ENCODE assay signal across 8 cellular contexts in genomic region chr1:26110731-26111529, GRCh38. TPM values are rescaled to one million over a fixed set of nuclear protein-coding genes. Genes with fewer than 3 reads are reported as not detected.
DNase-seq lines count a peak whose midpoint lies in the region; ATAC-seq and TF ChIP-seq lines count a peak whose summit lies in the region.

No MANE protein-coding gene starts in this region.

- H3K4me3 ChIP-seq in GM23338 (peak overlapping the region; percentile 98), Loucy (ENCODE audit: low read length, poor library complexity, severe bottlenecking) (peak overlapping the region; percentile 85), SU-DHL-6 (ENCODE audit: insufficient read depth, low read length, poor library complexity, severe bottlenecking) (peak overlapping the region; percentile 97), urinary bladder (ENCODE audit: low read depth, low read length) (peak overlapping the region; percentile 85)

- H3K9me3 ChIP-seq in Loucy (ENCODE audit: insufficient read depth, low read depth, low read length) (no peaks in the 10 kb centered on the region), SU-DHL-6 (ENCODE audit: insufficient read depth, low read length) (no peaks in the 10 kb centered on the region)

- ATAC-seq in GM23338 (peak; percentile 66), left cardiac atrium (peak; percentile 64 to 75)
- ATAC-seq in activated naive CD8-positive, alpha-beta T cell treated with anti-CD3 and anti-CD28 coated beads, Interleukin-2, amount 50 U/mL, for 24 hours, result peak; percentile 48

- H3K27me3 ChIP-seq in GM23338 (ENCODE audit: insufficient read depth), result peaks cover 16% of the 10 kb centered on the region
- no peaks in the 10 kb centered on the region for H3K27me3 ChIP-seq in Loucy (ENCODE audit: insufficient read depth, low read length, poor library complexity, severe bottlenecking)
- no peaks in the 10 kb centered on the region for H3K27me3 ChIP-seq in SU-DHL-6 (ENCODE audit: low read length)

- no peaks in the 10 kb centered on the region; the same call in 1 of the 2 replicates for H3K79me2 ChIP-seq in GM23338 (replicated peaks; ENCODE audit: insufficient read depth)
- H3K79me2 ChIP-seq in Loucy (ENCODE audit: insufficient read depth, low read length), result peaks cover 54% of the 10 kb centered on the region
- peaks cover 29% of the 10 kb centered on the region for H3K79me2 ChIP-seq in SU-DHL-6 (ENCODE audit: insufficient read depth, low read length)

- intact Hi-C loops in left cardiac atrium (cut with DNase I), result loop anchor here in 1 of 2 donors (10.0 kb wide), 1 partner anchor 124 kb away; the partner anchor contains the start of gene CEP85
- intact Hi-C loops in posterior vena cava (cut with DNase I), result no loop called here

- peak overlapping the region; percentile 89 for H3K9ac ChIP-seq in Loucy (ENCODE audit: low read depth, low read length, poor library complexity, severe bottlenecking)
- H3K9ac ChIP-seq in SU-DHL-6 (ENCODE audit: low read length), result peak overlapping the region; percentile 97

- DNase-seq in GDM1 (lab: John Stamatoyannopoulos, UW), result peak; percentile 59
- peak; percentile 87 for DNase-seq in GM23338 (ENCODE audit: low spot score)
- peak; percentile 74 for DNase-seq in activated naive CD8-positive, alpha-beta T cell treated with anti-CD3 and anti-CD28 coated beads, Interleukin-2, amount 50 U/mL, for 24 hours
- peak; percentile 84 for DNase-seq in left cardiac atrium
- peak; percentile 94 for DNase-seq in posterior vena cava (ENCODE audit: low spot score)

- peak overlapping the region; percentile 55; the same call in 1 of the 2 replicates for H3K27ac ChIP-seq in GM23338 (ENCODE audit: low read depth)
- peak overlapping the region; percentile 77 for H3K27ac ChIP-seq in SU-DHL-6 (ENCODE audit: low read depth, low read length)
- H3K27ac ChIP-seq in urinary bladder (ENCODE audit: low read depth), result peak overlapping the region; percentile 88

- H3K4me1 Mint-ChIP-seq in GM23338, result peaks cover 18% of the 10 kb centered on the region
- peaks cover 23% of the 10 kb centered on the region for H3K4me1 Mint-ChIP-seq in activated naive CD8-positive, alpha-beta T cell treated with anti-CD3 and anti-CD28 coated beads, Interleukin-2, amount 50 U/mL, for 24 hours

- H3K36me3 Mint-ChIP-seq in GM23338 (ENCODE audit: low read depth), result peaks cover 4% of the 10 kb centered on the region
- H3K36me3 Mint-ChIP-seq in activated naive CD8-positive, alpha-beta T cell treated with anti-CD3 and anti-CD28 coated beads, Interleukin-2, amount 50 U/mL, for 24 hours (ENCODE audit: low read depth), result peaks cover 7% of the 10 kb centered on the region

- H3K4me2 ChIP-seq in GM23338 (peak overlapping the region; percentile 89), Loucy (ENCODE audit: low read depth, low read length, poor library complexity, severe bottlenecking) (peak overlapping the region; percentile 87), SU-DHL-6 (ENCODE audit: low read depth, low read length, poor library complexity, severe bottlenecking) (peak overlapping the region; percentile 86)

- peak overlapping the region; percentile 90 for H2AFZ ChIP-seq in GM23338
- peak overlapping the region; percentile 84 for H2AFZ ChIP-seq in Loucy (ENCODE audit: low read length)
- H2AFZ ChIP-seq in SU-DHL-6 (ENCODE audit: low read depth, low read length, severe bottlenecking), result peak overlapping the region; percentile 98

- H3K9me3 Mint-ChIP-seq in GM23338, result no peaks in the 10 kb centered on the region; the same call in 2 of the 3 replicates
- no peaks in the 10 kb centered on the region for H3K9me3 Mint-ChIP-seq in activated naive CD8-positive, alpha-beta T cell treated with anti-CD3 and anti-CD28 coated beads, Interleukin-2, amount 50 U/mL, for 24 hours

- H3K27me3 Mint-ChIP-seq in GM23338 (ENCODE audit: insufficient read depth, low read depth, poor library complexity), result peaks cover 9% of the 10 kb centered on the region
- no peaks in the 10 kb centered on the region for H3K27me3 Mint-ChIP-seq in activated naive CD8-positive, alpha-beta T cell treated with anti-CD3 and anti-CD28 coated beads, Interleukin-2, amount 50 U/mL, for 24 hours

- no peaks in the 10 kb centered on the region for H3K9me2 ChIP-seq in GM23338 (ENCODE audit: insufficient read depth)
- no peaks in the 10 kb centered on the region for H3K9me2 ChIP-seq in Loucy (replicated peaks; ENCODE audit: low read depth, low read length)
- H3K9me2 ChIP-seq in SU-DHL-6 (replicated peaks; ENCODE audit: insufficient read depth, low read length), result no peaks in the 10 kb centered on the region

- under 1% methylated on average over 85 of the region's 85 CpGs for WGBS in urinary bladder

- H3K27ac Mint-ChIP-seq in GM23338, result peak overlapping the region; percentile 57
- H3K27ac Mint-ChIP-seq in activated naive CD8-positive, alpha-beta T cell treated with anti-CD3 and anti-CD28 coated beads, Interleukin-2, amount 50 U/mL, for 24 hours, result peak overlapping the region; percentile 68

- 0 out of 2 replicates have a peak, but pooled peaks cover 4% of the 10 kb centered on the region for H3F3A ChIP-seq in GM23338 (replicated peaks; ENCODE audit: low read depth)
- H3F3A ChIP-seq in Loucy (ENCODE audit: low read depth), result no peaks in the 10 kb centered on the region
- peaks cover 10% of the 10 kb centered on the region; the same call in 1 of the 2 replicates for H3F3A ChIP-seq in SU-DHL-6 (ENCODE audit: insufficient read depth)

- H3K36me3 ChIP-seq in GM23338 (ENCODE audit: insufficient read depth) (no peaks in the 10 kb centered on the region), Loucy (ENCODE audit: insufficient read depth, low read length) (peaks cover 10% of the 10 kb centered on the region; the same call in 1 of the 2 replicates), SU-DHL-6 (ENCODE audit: low read length) (no peaks in the 10 kb centered on the region; the same call in 1 of the 2 replicates), urinary bladder (ENCODE audit: insufficient read depth) (no peaks in the 10 kb centered on the region)

- TF ChIP-seq CTCF in GM23338 (conservative IDR thresholded peaks at IDR 0.05; ENCODE audit: low read depth in 2 of 2) (no peak), Loucy (conservative IDR thresholded peaks at IDR 0.05; ENCODE audit: low read length) (no peak), SU-DHL-6 (IDR thresholded peaks at IDR 0.05; ENCODE audit: insufficient read depth, low read length, poor library complexity, severe bottlenecking) (no peak)

- H4K20me1 ChIP-seq in GM23338 (replicated peaks; ENCODE audit: insufficient read depth) (0 out of 2 replicates have a peak, but pooled peaks cover 7% of the 10 kb centered on the region), Loucy (ENCODE audit: insufficient read depth, low read length, poor library complexity, severe bottlenecking) (peaks cover 9% of the 10 kb centered on the region), SU-DHL-6 (ENCODE audit: low read depth, low read length) (no peaks in the 10 kb centered on the region)

- H3K4me3 Mint-ChIP-seq in GM23338, result peak overlapping the region; percentile 88
- H3K4me3 Mint-ChIP-seq in activated naive CD8-positive, alpha-beta T cell treated with anti-CD3 and anti-CD28 coated beads, Interleukin-2, amount 50 U/mL, for 24 hours, result peak overlapping the region; percentile 85

- peaks cover 17% of the 10 kb centered on the region for H3K4me1 ChIP-seq in GM23338 (ENCODE audit: insufficient read depth)
- peaks cover 31% of the 10 kb centered on the region for H3K4me1 ChIP-seq in Loucy (ENCODE audit: insufficient read depth, low read length, poor library complexity, severe bottlenecking)
- H3K4me1 ChIP-seq in urinary bladder (ENCODE audit: insufficient read depth), result peaks cover 2% of the 10 kb centered on the region

TF ChIP-seq in GM23338, 12 proteins besides CTCF, POLR2A, EP300 and RAD21:
- TF ChIP-seq POLR2AphosphoS5 (IDR thresholded peaks at IDR 0.05; ENCODE audit: low read depth) (peak; percentile 47; the same call in 1 of the 2 replicates), ZNF114 (CRISPR knock-in tag; IDR thresholded peaks at IDR 0.05) (no peak), STAT1 (IDR thresholded peaks at IDR 0.05; ENCODE audit: unreplicated experiment) (no peak)

RNA-seq across cellular contexts. Expression of gene PDIK1L, which starts 0.7 kb away (rescaled TPM):
- 3.0 and 4.3 TPM in 2 replicates for total RNA-seq in GM23338 (2014; rRNA removed; shearing (Covaris generic))
- polyA plus RNA-seq in GM23338 (2016; fragmentation: Nextera tagmentation; extraction: Ambion mirVana), result 1.2 and 1.6 TPM in 2 replicates
- total RNA-seq in left cardiac atrium, result 1 to 10 TPM; 3.3 to 4.7 TPM
- 1 to 10 TPM; 8.1 to 8.4 TPM for total RNA-seq in posterior vena cava
- 18.6 TPM for total RNA-seq in urinary bladder
- 4.4 TPM for polyA plus RNA-seq in urinary bladder

RNA-seq across cellular contexts. Expression of gene TRIM63, which starts 43.5 kb away (rescaled TPM):
- 0.17 TPM in 1 of 2 replicates, not detected in the other for total RNA-seq in GM23338 (2014; rRNA removed; shearing (Covaris generic))
- polyA plus RNA-seq in GM23338 (2016; fragmentation: Nextera tagmentation; extraction: Ambion mirVana) (not detected in 2 replicates), urinary bladder (10.2 TPM)
- total RNA-seq in left cardiac atrium (100 to 1,000 TPM; 101 to 219 TPM), posterior vena cava (1 to 10 TPM in 1 of 2 donors, under 1 TPM in 1; 0.29 to 1.2 TPM), urinary bladder (1.8 TPM)

RNA-seq across cellular contexts. Expression of gene FAM110D, which starts 47.9 kb away (rescaled TPM):
- total RNA-seq in GM23338 (2014; rRNA removed; shearing (Covaris generic)), result 0.08 and 0.24 TPM in 2 replicates
- polyA plus RNA-seq in GM23338 (2016; fragmentation: Nextera tagmentation; extraction: Ambion mirVana) (0.39 and 0.45 TPM in 2 replicates), urinary bladder (7.4 TPM)
- total RNA-seq in left cardiac atrium (1 to 10 TPM; 5.2 to 5.3 TPM), posterior vena cava (1 to 10 TPM; 4.5 to 4.7 TPM), urinary bladder (1.6 TPM)

RNA-seq across cellular contexts. Expression of gene C1orf232, which starts 57.8 kb away (rescaled TPM):
- total RNA-seq in GM23338 (2014; rRNA removed; shearing (Covaris generic)), result not detected in 2 replicates
- not detected in 2 replicates for polyA plus RNA-seq in GM23338 (2016; fragmentation: Nextera tagmentation; extraction: Ambion mirVana)
- total RNA-seq in left cardiac atrium, result not detected
- total RNA-seq in posterior vena cava, result not detected
- not detected for total RNA-seq in urinary bladder
- not detected for polyA plus RNA-seq in urinary bladder

RNA-seq across cellular contexts. Expression of gene ZNF593, which starts 58.8 kb away (rescaled TPM):
- total RNA-seq in GM23338 (2014; rRNA removed; shearing (Covaris generic)), result 26.2 and 32.6 TPM in 2 replicates
- polyA plus RNA-seq in GM23338 (2016; fragmentation: Nextera tagmentation; extraction: Ambion mirVana) (108 and 115 TPM in 2 replicates), urinary bladder (60.4 TPM)
- total RNA-seq in left cardiac atrium (10 to 100 TPM; 13.4 to 24.3 TPM), posterior vena cava (10 to 100 TPM; 14.9 to 17.6 TPM), urinary bladder (6.8 TPM)

Comparison
In these comparisons a context has a peak if more than half of its experiments do, and no peak if none do; other contexts are left out.
1. Peak in every context shown above with its lines: DNase-seq, ATAC-seq, H3K4me3 ChIP-seq and H3K27ac ChIP-seq.
2. RNA of gene TRIM63, which starts 43.5 kb away (total RNA-seq): 101 to 219 TPM in left cardiac atrium; 1.8 TPM in urinary bladder (single experiment), 0.29 to 1.2 TPM in posterior vena cava and 0.17 TPM in GM23338; every median in the first group is over 10 times any median in the second.